1 cellular context compared by ENCODE assay signal in genomic region chr18:22223263-22223960, GRCh38.
TF ChIP-seq lines count a peak whose summit lies in the region.

No MANE protein-coding gene starts in this region.

TF ChIP-seq in K562, 482 proteins besides CTCF, POLR2A, EP300 and RAD21 (continued from another document and continues in another):
- TF ChIP-seq, protein P1, sequence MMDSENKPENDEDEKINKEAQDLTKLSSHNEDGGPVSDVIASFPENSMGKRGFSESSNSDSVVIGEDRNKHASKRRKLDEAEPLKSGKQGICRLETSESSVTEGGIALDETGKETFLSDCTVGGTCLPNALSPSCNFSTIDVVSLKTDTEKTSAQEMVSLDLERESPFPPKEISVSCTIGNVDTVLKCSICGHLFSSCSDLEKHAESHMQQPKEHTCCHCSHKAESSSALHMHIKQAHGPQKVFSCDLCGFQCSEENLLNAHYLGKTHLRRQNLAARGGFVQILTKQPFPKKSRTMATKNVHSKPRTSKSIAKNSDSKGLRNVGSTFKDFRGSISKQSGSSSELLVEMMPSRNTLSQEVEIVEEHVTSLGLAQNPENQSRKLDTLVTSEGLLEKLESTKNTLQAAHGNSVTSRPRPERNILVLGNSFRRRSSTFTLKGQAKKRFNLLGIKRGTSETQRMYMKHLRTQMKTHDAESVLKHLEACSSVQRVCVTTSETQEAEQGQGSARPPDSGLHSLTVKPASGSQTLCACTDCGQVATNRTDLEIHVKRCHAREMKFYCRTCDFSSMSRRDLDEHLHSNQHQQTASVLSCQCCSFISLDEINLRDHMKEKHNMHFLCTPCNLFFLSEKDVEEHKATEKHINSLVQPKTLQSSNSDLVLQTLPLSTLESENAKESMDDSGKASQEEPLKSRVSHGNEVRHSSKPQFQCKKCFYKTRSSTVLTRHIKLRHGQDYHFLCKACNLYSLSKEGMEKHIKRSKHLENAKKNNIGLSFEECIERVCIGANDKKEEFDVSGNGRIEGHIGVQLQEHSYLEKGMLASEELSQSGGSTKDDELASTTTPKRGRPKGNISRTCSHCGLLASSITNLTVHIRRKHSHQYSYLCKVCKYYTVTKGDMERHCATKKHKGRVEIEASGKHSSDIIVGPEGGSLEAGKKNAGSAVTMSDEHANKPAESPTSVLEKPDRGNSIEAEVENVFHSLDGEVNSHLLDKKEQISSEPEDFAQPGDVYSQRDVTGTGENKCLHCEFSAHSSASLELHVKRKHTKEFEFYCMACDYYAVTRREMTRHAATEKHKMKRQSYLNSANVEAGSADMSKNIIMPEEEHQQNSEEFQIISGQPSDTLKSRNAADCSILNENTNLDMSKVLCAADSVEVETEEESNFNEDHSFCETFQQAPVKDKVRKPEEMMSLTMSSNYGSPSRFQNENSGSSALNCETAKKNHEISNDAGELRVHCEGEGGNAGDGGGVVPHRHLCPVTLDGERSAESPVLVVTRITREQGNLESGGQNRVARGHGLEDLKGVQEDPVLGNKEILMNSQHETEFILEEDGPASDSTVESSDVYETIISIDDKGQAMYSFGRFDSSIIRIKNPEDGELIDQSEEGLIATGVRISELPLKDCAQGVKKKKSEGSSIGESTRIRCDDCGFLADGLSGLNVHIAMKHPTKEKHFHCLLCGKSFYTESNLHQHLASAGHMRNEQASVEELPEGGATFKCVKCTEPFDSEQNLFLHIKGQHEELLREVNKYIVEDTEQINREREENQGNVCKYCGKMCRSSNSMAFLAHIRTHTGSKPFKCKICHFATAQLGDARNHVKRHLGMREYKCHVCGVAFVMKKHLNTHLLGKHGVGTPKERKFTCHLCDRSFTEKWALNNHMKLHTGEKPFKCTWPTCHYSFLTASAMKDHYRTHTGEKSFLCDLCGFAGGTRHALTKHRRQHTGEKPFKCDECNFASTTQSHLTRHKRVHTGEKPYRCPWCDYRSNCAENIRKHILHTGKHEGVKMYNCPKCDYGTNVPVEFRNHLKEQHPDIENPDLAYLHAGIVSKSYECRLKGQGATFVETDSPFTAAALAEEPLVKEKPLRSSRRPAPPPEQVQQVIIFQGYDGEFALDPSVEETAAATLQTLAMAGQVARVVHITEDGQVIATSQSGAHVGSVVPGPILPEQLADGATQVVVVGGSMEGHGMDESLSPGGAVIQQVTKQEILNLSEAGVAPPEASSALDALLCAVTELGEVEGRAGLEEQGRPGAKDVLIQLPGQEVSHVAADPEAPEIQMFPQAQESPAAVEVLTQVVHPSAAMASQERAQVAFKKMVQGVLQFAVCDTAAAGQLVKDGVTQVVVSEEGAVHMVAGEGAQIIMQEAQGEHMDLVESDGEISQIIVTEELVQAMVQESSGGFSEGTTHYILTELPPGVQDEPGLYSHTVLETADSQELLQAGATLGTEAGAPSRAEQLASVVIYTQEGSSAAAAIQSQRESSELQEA (IDR thresholded peaks at IDR 0.05; ENCODE audit: low read depth), result no peak
- TF ChIP-seq GTF2B (IDR thresholded peaks at IDR 0.05; ENCODE audit: extremely low read depth, insufficient read length), result no peak
- peak; percentile 38 to 43; a peak in 2 of 4 replicates for TF ChIP-seq NRF1 (conservative IDR thresholded peaks at IDR 0.05 in 1 of 2, IDR thresholded peaks at IDR 0.05 in 1 of 2)
- TF ChIP-seq, protein P2, sequence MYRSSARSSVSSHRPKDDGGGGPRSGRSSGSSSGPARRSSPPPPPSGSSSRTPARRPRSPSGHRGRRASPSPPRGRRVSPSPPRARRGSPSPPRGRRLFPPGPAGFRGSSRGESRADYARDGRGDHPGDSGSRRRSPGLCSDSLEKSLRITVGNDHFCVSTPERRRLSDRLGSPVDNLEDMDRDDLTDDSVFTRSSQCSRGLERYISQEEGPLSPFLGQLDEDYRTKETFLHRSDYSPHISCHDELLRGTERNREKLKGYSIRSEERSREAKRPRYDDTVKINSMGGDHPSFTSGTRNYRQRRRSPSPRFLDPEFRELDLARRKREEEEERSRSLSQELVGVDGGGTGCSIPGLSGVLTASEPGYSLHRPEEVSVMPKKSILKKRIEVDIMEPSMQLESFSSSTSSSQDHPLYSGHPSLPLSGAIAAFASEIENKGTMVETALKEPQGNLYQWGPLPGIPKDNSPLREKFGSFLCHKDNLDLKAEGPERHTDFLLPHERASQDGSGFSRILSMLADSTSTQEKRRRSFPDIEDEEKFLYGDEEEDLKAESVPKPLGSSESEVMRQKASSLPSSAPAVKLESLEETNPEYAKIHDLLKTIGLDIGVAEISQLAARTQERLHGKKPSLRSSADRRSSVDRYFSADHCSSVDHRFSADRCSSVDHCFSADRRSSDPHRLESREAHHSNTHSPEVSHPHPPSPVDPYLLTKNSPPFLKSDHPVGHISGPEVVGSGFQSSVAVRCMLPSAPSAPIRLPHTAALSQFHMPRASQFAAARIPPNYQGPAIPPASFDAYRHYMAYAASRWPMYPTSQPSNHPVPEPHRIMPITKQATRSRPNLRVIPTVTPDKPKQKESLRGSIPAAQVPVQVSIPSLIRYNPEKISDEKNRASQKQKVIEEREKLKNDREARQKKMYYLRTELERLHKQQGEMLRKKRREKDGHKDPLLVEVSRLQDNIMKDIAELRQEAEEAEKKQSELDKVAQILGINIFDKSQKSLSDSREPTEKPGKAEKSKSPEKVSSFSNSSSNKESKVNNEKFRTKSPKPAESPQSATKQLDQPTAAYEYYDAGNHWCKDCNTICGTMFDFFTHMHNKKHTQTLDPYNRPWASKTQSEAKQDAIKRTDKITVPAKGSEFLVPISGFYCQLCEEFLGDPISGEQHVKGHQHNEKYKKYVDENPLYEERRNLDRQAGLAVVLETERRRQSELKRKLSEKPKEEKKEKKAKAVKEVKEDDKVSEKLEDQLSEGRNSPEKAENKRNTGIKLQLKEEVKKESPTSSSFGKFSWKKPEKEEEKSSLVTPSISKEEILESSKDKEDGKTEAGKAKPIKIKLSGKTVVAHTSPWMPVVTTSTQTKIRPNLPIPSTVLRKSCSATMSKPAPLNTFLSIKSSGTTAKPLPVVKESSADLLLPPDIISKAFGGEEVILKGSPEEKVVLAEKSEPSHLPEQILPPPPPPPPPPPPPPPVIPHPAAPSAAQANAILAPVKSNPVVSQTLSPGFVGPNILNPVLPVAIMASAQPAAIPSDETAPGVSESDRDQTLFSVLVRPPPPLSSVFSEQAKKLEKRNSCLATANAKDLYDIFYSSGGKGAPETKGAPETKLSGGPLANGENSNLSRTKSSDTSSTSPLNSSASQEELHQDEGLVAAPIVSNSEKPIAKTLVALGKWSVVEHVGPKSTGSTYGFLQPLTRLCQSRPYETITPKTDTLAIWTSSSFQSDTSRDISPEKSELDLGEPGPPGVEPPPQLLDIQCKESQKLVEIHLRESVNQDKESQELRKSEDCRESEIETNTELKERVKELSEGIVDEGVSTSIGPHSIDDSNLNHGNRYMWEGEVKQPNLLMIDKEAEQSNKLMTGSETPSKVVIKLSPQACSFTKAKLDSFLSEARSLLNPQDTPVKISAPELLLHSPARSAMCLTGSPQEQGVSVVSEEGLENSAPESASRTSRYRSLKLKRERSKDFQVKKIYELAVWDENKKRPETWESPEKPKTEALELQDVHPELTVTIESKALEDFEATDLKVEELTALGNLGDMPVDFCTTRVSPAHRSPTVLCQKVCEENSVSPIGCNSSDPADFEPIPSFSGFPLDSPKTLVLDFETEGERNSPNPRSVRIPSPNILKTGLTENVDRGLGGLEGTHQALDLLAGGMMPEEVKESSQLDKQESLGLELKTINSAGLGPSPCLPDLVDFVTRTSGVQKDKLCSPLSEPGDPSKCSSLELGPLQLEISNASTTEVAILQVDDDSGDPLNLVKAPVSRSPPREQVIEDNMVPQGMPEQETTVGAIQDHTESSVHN (IDR thresholded peaks at IDR 0.05; ENCODE audit: borderline replicate concordance in 1 of 2, low read depth in 1 of 2), result 0 out of 4 replicates have a peak, but pooled peaks of 1 of the 2 experiments have one; percentile 26
- TF ChIP-seq JUND (IDR thresholded peaks at IDR 0.05; ENCODE audit: borderline replicate concordance, low read depth, low read length), result peak; percentile 84
- TF ChIP-seq JUND (tag; IDR thresholded peaks at IDR 0.05; ENCODE audit: borderline replicate concordance, low read depth, low read length), result peak; percentile 65; the same call in 1 of the 3 replicates
- no peak for TF ChIP-seq ZNF23 (CRISPR knock-in tag; IDR thresholded peaks at IDR 0.05)
- no peak for TF ChIP-seq XRCC3 (IDR thresholded peaks at IDR 0.05)
- TF ChIP-seq, protein P3, sequence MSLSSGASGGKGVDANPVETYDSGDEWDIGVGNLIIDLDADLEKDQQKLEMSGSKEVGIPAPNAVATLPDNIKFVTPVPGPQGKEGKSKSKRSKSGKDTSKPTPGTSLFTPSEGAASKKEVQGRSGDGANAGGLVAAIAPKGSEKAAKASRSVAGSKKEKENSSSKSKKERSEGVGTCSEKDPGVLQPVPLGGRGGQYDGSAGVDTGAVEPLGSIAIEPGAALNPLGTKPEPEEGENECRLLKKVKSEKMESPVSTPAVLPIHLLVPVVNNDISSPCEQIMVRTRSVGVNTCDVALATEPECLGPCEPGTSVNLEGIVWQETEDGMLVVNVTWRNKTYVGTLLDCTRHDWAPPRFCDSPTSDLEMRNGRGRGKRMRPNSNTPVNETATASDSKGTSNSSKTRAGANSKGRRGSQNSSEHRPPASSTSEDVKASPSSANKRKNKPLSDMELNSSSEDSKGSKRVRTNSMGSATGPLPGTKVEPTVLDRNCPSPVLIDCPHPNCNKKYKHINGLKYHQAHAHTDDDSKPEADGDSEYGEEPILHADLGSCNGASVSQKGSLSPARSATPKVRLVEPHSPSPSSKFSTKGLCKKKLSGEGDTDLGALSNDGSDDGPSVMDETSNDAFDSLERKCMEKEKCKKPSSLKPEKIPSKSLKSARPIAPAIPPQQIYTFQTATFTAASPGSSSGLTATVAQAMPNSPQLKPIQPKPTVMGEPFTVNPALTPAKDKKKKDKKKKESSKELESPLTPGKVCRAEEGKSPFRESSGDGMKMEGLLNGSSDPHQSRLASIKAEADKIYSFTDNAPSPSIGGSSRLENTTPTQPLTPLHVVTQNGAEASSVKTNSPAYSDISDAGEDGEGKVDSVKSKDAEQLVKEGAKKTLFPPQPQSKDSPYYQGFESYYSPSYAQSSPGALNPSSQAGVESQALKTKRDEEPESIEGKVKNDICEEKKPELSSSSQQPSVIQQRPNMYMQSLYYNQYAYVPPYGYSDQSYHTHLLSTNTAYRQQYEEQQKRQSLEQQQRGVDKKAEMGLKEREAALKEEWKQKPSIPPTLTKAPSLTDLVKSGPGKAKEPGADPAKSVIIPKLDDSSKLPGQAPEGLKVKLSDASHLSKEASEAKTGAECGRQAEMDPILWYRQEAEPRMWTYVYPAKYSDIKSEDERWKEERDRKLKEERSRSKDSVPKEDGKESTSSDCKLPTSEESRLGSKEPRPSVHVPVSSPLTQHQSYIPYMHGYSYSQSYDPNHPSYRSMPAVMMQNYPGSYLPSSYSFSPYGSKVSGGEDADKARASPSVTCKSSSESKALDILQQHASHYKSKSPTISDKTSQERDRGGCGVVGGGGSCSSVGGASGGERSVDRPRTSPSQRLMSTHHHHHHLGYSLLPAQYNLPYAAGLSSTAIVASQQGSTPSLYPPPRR (CRISPR knock-in tag; IDR thresholded peaks at IDR 0.05; ENCODE audit: borderline replicate concordance), result no peak
- TF ChIP-seq ZNF764 (CRISPR knock-in tag; IDR thresholded peaks at IDR 0.05; ENCODE audit: low read depth), result no peak
- TF ChIP-seq CBFA2T3 (IDR thresholded peaks at IDR 0.05), result 0 out of 2 replicates have a peak, but pooled peaks have one; percentile 6
- peak; percentile 86 for TF ChIP-seq JUN (IDR thresholded peaks at IDR 0.05; ENCODE audit: borderline replicate concordance, low read depth, low read length)
- no peak for TF ChIP-seq JUN (CRISPR knock-in tag; IDR thresholded peaks at IDR 0.05; ENCODE audit: borderline replicate concordance)
- TF ChIP-seq ZNF696 (CRISPR knock-in tag; conservative IDR thresholded peaks at IDR 0.05), result no peak
- no peak for TF ChIP-seq ARID3A (IDR thresholded peaks at IDR 0.05; ENCODE audit: borderline replicate concordance, low read depth, low read length)
- peak; percentile 58; the same call in 1 of the 2 replicates for TF ChIP-seq ARID1B (IDR thresholded peaks at IDR 0.05)
- peak in 1 of 2 experiments; percentile 32; a peak in 1 of 4 replicates for TF ChIP-seq MAZ (CRISPR knock-in tag; conservative IDR thresholded peaks at IDR 0.05 in 1 of 2, IDR thresholded peaks at IDR 0.05 in 1 of 2)
- TF ChIP-seq BRF1 (IDR thresholded peaks at IDR 0.05; ENCODE audit: borderline replicate concordance, extremely low read depth, insufficient read length), result no peak
- no peak for TF ChIP-seq PURB (CRISPR knock-in tag; IDR thresholded peaks at IDR 0.05; ENCODE audit: low read depth)
- no peak for TF ChIP-seq STAT5B (CRISPR knock-in tag; IDR thresholded peaks at IDR 0.05)
- TF ChIP-seq BRF2 (IDR thresholded peaks at IDR 0.05; ENCODE audit: borderline replicate concordance, insufficient read depth, insufficient read length), result no peak
- no peak for TF ChIP-seq DNMT1 (IDR thresholded peaks at IDR 0.05)
- peak; percentile 81 for TF ChIP-seq FOSL1 (tag; conservative IDR thresholded peaks at IDR 0.05)
- no peak for TF ChIP-seq LCOR (CRISPR knock-in tag; IDR thresholded peaks at IDR 0.05)
- no peak for TF ChIP-seq ATF1 (CRISPR knock-in tag; IDR thresholded peaks at IDR 0.05)
- TF ChIP-seq ATF1 (tag; IDR thresholded peaks at IDR 0.05), result peak; percentile 39; the same call in 1 of the 2 replicates
- TF ChIP-seq CREM (IDR thresholded peaks at IDR 0.05; ENCODE audit: low read depth), result peak; percentile 49; the same call in 1 of the 2 replicates
- TF ChIP-seq ZBTB1 (CRISPR knock-in tag; IDR thresholded peaks at IDR 0.05; ENCODE audit: borderline replicate concordance, low read depth), result no peak
- TF ChIP-seq STAG1 (CRISPR knock-in tag; IDR thresholded peaks at IDR 0.05; ENCODE audit: borderline replicate concordance), result no peak
- TF ChIP-seq ZNF134 (CRISPR knock-in tag; conservative IDR thresholded peaks at IDR 0.05), result no peak
- TF ChIP-seq GTF2A2 (tag; IDR thresholded peaks at IDR 0.05), result no peak
- TF ChIP-seq CTBP1 (IDR thresholded peaks at IDR 0.05; ENCODE audit: borderline replicate concordance), result peak; percentile 38; the same call in 1 of the 2 replicates
